In genomic region chr16:56932588-56933265, GRCh38 we compare ENCODE assay signal across 8 cellular contexts. TPM values are rescaled to one million over a fixed set of nuclear protein-coding genes. Genes with fewer than 3 reads are reported as not detected.
DNase-seq lines count a peak whose midpoint lies in the region; ATAC-seq lines count a peak whose summit lies in the region.

No MANE protein-coding gene starts in this region.

- peaks cover 12% of the 10 kb centered on the region for H3K79me2 ChIP-seq in trophoblast cell (ENCODE audit: control insufficient read depth, insufficient read depth, low read length, poor library complexity)

- H4K8ac ChIP-seq in trophoblast cell (ENCODE audit: low read depth, low read length), result peak overlapping the region; percentile 88

- ATAC-seq in left cardiac atrium, result peak; percentile 74 to 76
- no peak for ATAC-seq in GM19023 (IDR thresholded peaks at IDR 0.05; ENCODE audit: unreplicated experiment)

- H3K36me3 ChIP-seq in HUES6 (ENCODE audit: control insufficient read depth, insufficient read depth, low read length) (peaks cover 29% of the 10 kb centered on the region), trophoblast cell (ENCODE audit: control insufficient read depth in 1 of 2, insufficient read depth in 2 of 2, low read length in 2 of 2) (peaks cover 5 to 9% of the 10 kb centered on the region in 2 experiments)

- H3K9ac ChIP-seq in HUES6 (ENCODE audit: low read length) (peak overlapping the region; percentile 97), trophoblast cell (ENCODE audit: low read length) (peak overlapping the region; percentile 78)

- H3K79me1 ChIP-seq in trophoblast cell (ENCODE audit: low read length), result peaks cover 15% of the 10 kb centered on the region

- H3K14ac ChIP-seq in trophoblast cell (ENCODE audit: low read length), result peak overlapping the region; percentile 95

- no peaks in the 10 kb centered on the region for H3K9me3 ChIP-seq in HUES6 (ENCODE audit: control insufficient read depth, insufficient read depth, low read depth, low read length)
- no peaks in the 10 kb centered on the region for H3K9me3 ChIP-seq in trophoblast cell (ENCODE audit: insufficient read depth, low read depth, low read length)

- peak overlapping the region; percentile 89 for H2BK120ac ChIP-seq in trophoblast cell (ENCODE audit: insufficient read depth, low read length, poor library complexity)

- WGBS in trophoblast cell (ENCODE audit: extremely low coverage, insufficient coverage, insufficient read length), result no CpG with 5 or more reads among the region's 26 CpGs

- peak overlapping the region; percentile 87 for H2AFZ ChIP-seq in trophoblast cell (ENCODE audit: insufficient read depth, low read length, poor library complexity)

- peak overlapping the region; percentile 89 for H3K4me2 ChIP-seq in trophoblast cell (ENCODE audit: low read length)

- H3K27ac ChIP-seq in HUES6 (ENCODE audit: low read depth, low read length) (peak overlapping the region; percentile 94), trophoblast cell (ENCODE audit: low read depth, low read length) (peak overlapping the region; percentile 78)

- intact Hi-C loops in left cardiac atrium (cut with DNase I), result no loop called here

- H2AK5ac ChIP-seq in trophoblast cell (ENCODE audit: low read length), result peak overlapping the region; percentile 47

- H4K12ac ChIP-seq in trophoblast cell (ENCODE audit: low read depth, low read length), result peak overlapping the region; percentile 79

- peak overlapping the region; percentile 77 for H2BK5ac ChIP-seq in trophoblast cell (ENCODE audit: low read depth, low read length, poor library complexity)

- peak overlapping the region; percentile 95 for H3K4ac ChIP-seq in trophoblast cell (ENCODE audit: low read depth, low read length)

- H3K18ac ChIP-seq in trophoblast cell (ENCODE audit: low read length), result peak overlapping the region; percentile 92

- DNase-seq in activated CD4-positive, CD25-positive, alpha-beta regulatory T cell treated with anti-CD3 and anti-CD28 coated beads, Interleukin-2, amount 50 U/mL, for 16 hours (ENCODE audit: low read depth, low spot score), result peak; percentile 8
- no peak for DNase-seq in activated CD4-positive, CD25-positive, alpha-beta regulatory T cell (lab: John Stamatoyannopoulos, UW)
- DNase-seq in SIG-M5 treated with dmso at 0.1 percent for 504 hours (lab: John Stamatoyannopoulos, UW; ENCODE audit: unreplicated experiment) (peak; percentile 82), anterior cingulate cortex (lab: John Stamatoyannopoulos, UW) (peak in 55 of 58 donors; percentile 27 to 84 (median 63)), left cardiac atrium (peak; percentile 82), trophoblast cell (peak; percentile 48 to 71)

- H3K23ac ChIP-seq in trophoblast cell (ENCODE audit: low read length), result no peak overlapping the region

- H3K27me3 ChIP-seq in HUES6 (ENCODE audit: control insufficient read depth, insufficient read depth, low read length), result no peaks in the 10 kb centered on the region
- no peaks in the 10 kb centered on the region for H3K27me3 ChIP-seq in trophoblast cell (ENCODE audit: insufficient read depth, low read length)

- peak overlapping the region; percentile 96 for H4K91ac ChIP-seq in trophoblast cell (ENCODE audit: low read depth, low read length)

- peak overlapping the region; percentile 97 for H3K4me3 ChIP-seq in HUES6 (ENCODE audit: low read depth, low read length)
- H3K4me3 ChIP-seq in trophoblast cell (ENCODE audit: low read depth, low read length), result peak overlapping the region; percentile 96

- H2BK12ac ChIP-seq in trophoblast cell (ENCODE audit: low read length), result no peak overlapping the region

- H3K4me1 ChIP-seq in HUES6 (ENCODE audit: control insufficient read depth, insufficient read depth, low read length), result peaks cover 17% of the 10 kb centered on the region
- H3K4me1 ChIP-seq in trophoblast cell (ENCODE audit: control insufficient read depth in 1 of 2, insufficient read depth in 2 of 2, low read length in 2 of 2), result peaks cover 3 to 8% of the 10 kb centered on the region in 2 experiments

RNA-seq across cellular contexts. Expression of gene HERPUD1, which starts 0.8 kb away (rescaled TPM):
- total RNA-seq in left cardiac atrium, result 100 to 1,000 TPM; 105 to 113 TPM
- polyA plus RNA-seq in trophoblast cell (2013), result 252 and 267 TPM in 2 replicates

RNA-seq across cellular contexts. Expression of gene CETP, which starts 29.0 kb away (rescaled TPM):
- under 1 TPM; 0.16 to 0.65 TPM for total RNA-seq in left cardiac atrium
- 0.07 and 0.12 TPM in 2 replicates for polyA plus RNA-seq in trophoblast cell (2013)

RNA-seq across cellular contexts. Expression of gene NLRC5, which starts 56.6 kb away (rescaled TPM):
- 10 to 100 TPM; 14.2 to 31.5 TPM for total RNA-seq in left cardiac atrium
- polyA plus RNA-seq in trophoblast cell (2013), result 0.08 and 0.11 TPM in 2 replicates

Comparison
In these comparisons a context has a peak if more than half of its experiments do, and no peak if none do; other contexts are left out.
1. DNase-seq: peak in activated CD4-positive, CD25-positive, alpha-beta regulatory T cell treated with anti-CD3 and anti-CD28 coated beads, Interleukin-2, amount 50 U/mL, for 16 hours (single experiment), SIG-M5 treated with dmso at 0.1 percent for 504 hours (single experiment), anterior cingulate cortex (55 of 58), left cardiac atrium (single experiment) and trophoblast cell (2 of 2); none in activated CD4-positive, CD25-positive, alpha-beta regulatory T cell (0 of 4).